8 cellular contexts compared by ENCODE assay signal in genomic region chr11:65472588-65473274, GRCh38. TPM values are rescaled to one million over a fixed set of nuclear protein-coding genes. Genes with fewer than 3 reads are reported as not detected.
DNase-seq lines count a peak whose midpoint lies in the region; ATAC-seq and TF ChIP-seq lines count a peak whose summit lies in the region.
"Not testable (repeated sequence)": the region's sequence is repeated elsewhere in the genome, so short reads cannot be mapped to it uniquely, and the experiment has no call there.

No MANE protein-coding gene starts in this region.

- H3K27me3 Mint-ChIP-seq in activated CD4-positive, alpha-beta T cell treated with anti-CD3 and anti-CD28 coated beads for 36 hours: not testable (repeated sequence)

- not testable (repeated sequence) for TF ChIP-seq POLR2A in adrenal gland (IDR thresholded peaks at IDR 0.05)

- H4K20me1 ChIP-seq in KMS-11 (ENCODE audit: insufficient read depth): not testable (repeated sequence)

- peak overlapping the region; percentile 68 for H3K9ac ChIP-seq in KMS-11
- not testable (repeated sequence) for H3K9ac ChIP-seq in liver (ENCODE audit: low read depth in 1 of 2, low read length in 2 of 2); parathyroid adenoma

- DNase-seq in AG04450 (ENCODE audit: low read depth, low spot score); activated CD4-positive, alpha-beta T cell treated with anti-CD3 and anti-CD28 coated beads for 36 hours: not testable (repeated sequence)
- DNase-seq in adrenal gland: peak in 1 of 7 donors; percentile 34

- peaks cover 48% of the 10 kb centered on the region for H3K4me1 Mint-ChIP-seq in activated CD4-positive, alpha-beta T cell treated with anti-CD3 and anti-CD28 coated beads for 36 hours

- H3K27ac Mint-ChIP-seq in activated CD4-positive, alpha-beta T cell treated with anti-CD3 and anti-CD28 coated beads for 36 hours: peak overlapping the region; percentile 92

- H3K4me2 ChIP-seq in KMS-11: peak overlapping the region; percentile 91
- H3K4me2 ChIP-seq in parathyroid adenoma (ENCODE audit: low read length): peak overlapping the region; percentile 77

- ATAC-seq in activated CD4-positive, alpha-beta T cell treated with anti-CD3 and anti-CD28 coated beads for 36 hours: not testable (repeated sequence)

- peak overlapping the region; percentile 62 for H3K4me3 Mint-ChIP-seq in activated CD4-positive, alpha-beta T cell treated with anti-CD3 and anti-CD28 coated beads for 36 hours

- peaks cover 74% of the 10 kb centered on the region for H3K4me1 ChIP-seq in KMS-11 (ENCODE audit: low read depth, poor library complexity, severe bottlenecking)
- peaks cover 19 to 38% of the 10 kb centered on the region in 2 donors for H3K4me1 ChIP-seq in adrenal gland (replicated peaks in 1 of 2)
- peaks cover 0 to 12% of the 10 kb centered on the region in 2 donors for H3K4me1 ChIP-seq in esophagus (ENCODE audit: control insufficient read depth in 2 of 2, insufficient read depth in 2 of 2, low read length in 1 of 2)
- H3K4me1 ChIP-seq in liver (ENCODE audit: control insufficient read depth in 4 of 4, insufficient read depth in 4 of 4, low read length in 3 of 4): peaks cover 0 to 21% (median 13%) of the 10 kb centered on the region in 4 donors
- not testable (repeated sequence) for H3K4me1 ChIP-seq in parathyroid adenoma

- 71 to 76% (median 74%) methylated on average over 14 of the region's 14 CpGs for WGBS in adrenal gland, 4 donors
- 79% methylated on average over 14 of the region's 14 CpGs for WGBS in esophagus, 2 donors
- 89% methylated on average over 14 of the region's 14 CpGs for WGBS in liver

- CTCF ChIA-PET in AG04450 (lab: Charles Lee): interaction anchor here (0.7 to 2.5 kb wide), 7 partner anchors 9 to 37 kb away, joined by 3 to 12 read pairs (median 7); partner anchors contain the start of gene MALAT1
- CTCF ChIA-PET in activated CD4-positive, alpha-beta T cell treated with anti-CD3 and anti-CD28 coated beads for 36 hours (lab: Charles Lee): interaction anchor here (0.7 to 3.7 kb wide), 12 partner anchors 13 to 53 kb away, joined by 3 to 18 read pairs (median 5); partner anchors contain the start of gene MALAT1

- H3K79me2 ChIP-seq in KMS-11 (ENCODE audit: insufficient read depth, low read depth) (peaks cover 22% of the 10 kb centered on the region), parathyroid adenoma (peaks cover 19% of the 10 kb centered on the region)

- H3K27ac ChIP-seq in AG04450 (ENCODE audit: low read depth, low read length) (peak overlapping the region; percentile 97), KMS-11 (peak overlapping the region; percentile 91), adrenal gland (peak overlapping the region; percentile 91 to 98 (median 93)), esophagus (ENCODE audit: low read depth in 2 of 2, low read length in 1 of 2) (peak overlapping the region; percentile 90 to 99), liver (ENCODE audit: low read depth in 1 of 2, low read length in 2 of 2) (peak overlapping the region; percentile 12 to 13), parathyroid adenoma (peak overlapping the region; percentile 97), temporal lobe (ENCODE audit: low read depth, low read length) (peak overlapping the region; percentile 91)

- H3K9me3 Mint-ChIP-seq in activated CD4-positive, alpha-beta T cell treated with anti-CD3 and anti-CD28 coated beads for 36 hours (ENCODE audit: low read depth): not testable (repeated sequence)

- H3K4me3 ChIP-seq in AG04450 (ENCODE audit: low read depth, low read length); KMS-11 (IDR thresholded peaks at IDR 0.05; ENCODE audit: insufficient read depth, low read depth, low read length); esophagus (ENCODE audit: low read depth in 1 of 2, low read length in 2 of 2); liver (ENCODE audit: low read depth in 1 of 3, low read length in 3 of 3); parathyroid adenoma (ENCODE audit: low read depth, low read length): not testable (repeated sequence)
- peak overlapping the region in 1 of 4 donors; percentile 30 for H3K4me3 ChIP-seq in adrenal gland

- H2AFZ ChIP-seq in KMS-11 (ENCODE audit: low read depth): peak overlapping the region; percentile 55
- not testable (repeated sequence) for H2AFZ ChIP-seq in parathyroid adenoma

- H3K36me3 Mint-ChIP-seq in activated CD4-positive, alpha-beta T cell treated with anti-CD3 and anti-CD28 coated beads for 36 hours (ENCODE audit: low read depth): peaks cover 16% of the 10 kb centered on the region

- H3K27me3 ChIP-seq in AG04450 (ENCODE audit: control insufficient read depth, insufficient read depth, low read length); KMS-11 (ENCODE audit: insufficient read depth, low read depth); adrenal gland; esophagus (ENCODE audit: control insufficient read depth in 1 of 2, insufficient read depth in 2 of 2, low read length in 2 of 2); liver (ENCODE audit: control insufficient read depth in 4 of 4, insufficient read depth in 4 of 4, low read length in 3 of 4); parathyroid adenoma (ENCODE audit: control insufficient read depth, insufficient read depth, low read length): not testable (repeated sequence)

- not testable (repeated sequence) for TF ChIP-seq RAD21 in liver (IDR thresholded peaks at IDR 0.05)

- intact Hi-C loops in activated CD4-positive, alpha-beta T cell treated with anti-CD3 and anti-CD28 coated beads for 36 hours (cut with DNase I, micrococcal nuclease): loop anchor here (1.0 kb wide), 7 partner anchors 21 to 90 kb away; partner anchors contain the start of genes SLC25A45 (in 2 of the 2) and NEAT1 (in 1 of the 2)
- intact Hi-C loops in adrenal gland (cut with DNase I): not testable (repeated sequence)

- not testable (repeated sequence) for TF ChIP-seq CTCF in AG04450 (IDR thresholded peaks at IDR 0.05; ENCODE audit: low read depth, low read length); KMS-11 (conservative IDR thresholded peaks at IDR 0.05; ENCODE audit: low read depth, low read length); adrenal gland (IDR thresholded peaks at IDR 0.05); liver (IDR thresholded peaks at IDR 0.05; ENCODE audit: low read depth, low read length, missing input control); parathyroid adenoma (IDR thresholded peaks at IDR 0.05)

- H3K36me3 ChIP-seq in KMS-11 (ENCODE audit: insufficient read depth); adrenal gland (replicated peaks in 1 of 2); esophagus (ENCODE audit: control insufficient read depth in 2 of 2, insufficient read depth in 2 of 2, low read length in 1 of 2); liver (ENCODE audit: control insufficient read depth in 4 of 4, insufficient read depth in 3 of 4, low read depth in 1 of 4, low read length in 3 of 4); parathyroid adenoma (ENCODE audit: control insufficient read depth, insufficient read depth, low read length): not testable (repeated sequence)

- H3K9me3 ChIP-seq in AG04450 (ENCODE audit: control insufficient read depth, insufficient read depth, low read length); adrenal gland (replicated peaks in 1 of 3); esophagus (ENCODE audit: control insufficient read depth in 2 of 2, insufficient read depth in 1 of 2, low read depth in 1 of 2, low read length in 1 of 2); liver (ENCODE audit: control insufficient read depth in 4 of 4, low read length in 3 of 4); parathyroid adenoma (ENCODE audit: control insufficient read depth, low read length): not testable (repeated sequence)

- POLR2A ChIA-PET in AG04450 (lab: Yijun Ruan, JAX): interaction anchor here (0.6 to 3.6 kb wide), 12 partner anchors 9 to 56 kb away, joined by 3 to 107 read pairs (median 6); partner anchors contain the start of genes MALAT1 and NEAT1
- POLR2A ChIA-PET in activated CD4-positive, alpha-beta T cell treated with anti-CD3 and anti-CD28 coated beads for 36 hours (lab: Charles Lee): interaction anchor here (0.6 to 5.9 kb wide), 17 partner anchors 12 to 136 kb away, joined by 3 to 180 read pairs (median 4); partner anchors contain the start of genes MALAT1, NEAT1 and SLC25A45

RNA-seq across cellular contexts. Expression of gene MALAT1, which starts 26.1 kb away (rescaled TPM):
- 1,149 and 1,465 TPM in 2 replicates for polyA plus RNA-seq in AG04450 (2011; rRNA removed)
- polyA minus RNA-seq in AG04450 (2011; rRNA and poly(A)+ RNA removed): 15,934 and 21,970 TPM in 2 replicates
- total RNA-seq in activated CD4-positive, alpha-beta T cell treated with anti-CD3 and anti-CD28 coated beads for 36 hours: 1,000 to 10,000 TPM; 7,016 to 9,748 TPM
- total RNA-seq in adrenal gland: over 10,000 TPM in 5 of 8 donors, 1,000 to 10,000 TPM in 3; 5,921 to 17,143 (median 10,900) TPM
- polyA plus RNA-seq in adrenal gland: 1,000 to 10,000 TPM in 1 of 3 donors, 100 to 1,000 TPM in 2; 237 to 9,519 (median 973) TPM
- 1,000 to 10,000 TPM in 1 of 2 donors, 10 to 100 TPM in 1; 94.9 to 1,950 TPM for polyA plus RNA-seq in esophagus
- 1,000 to 10,000 TPM; 3,688 to 8,306 TPM for total RNA-seq in liver
- 1,000 to 10,000 TPM in 1 of 2 donors, 10 to 100 TPM in 1; 11.9 to 3,868 TPM for polyA plus RNA-seq in liver
- 8,183 TPM for total RNA-seq in temporal lobe

RNA-seq across cellular contexts. Expression of gene NEAT1, which starts 50.1 kb away (rescaled TPM):
- polyA plus RNA-seq in AG04450 (2011; rRNA removed): 72.3 and 83.3 TPM in 2 replicates
- 202 and 210 TPM in 2 replicates for polyA minus RNA-seq in AG04450 (2011; rRNA and poly(A)+ RNA removed)
- total RNA-seq in activated CD4-positive, alpha-beta T cell treated with anti-CD3 and anti-CD28 coated beads for 36 hours: 100 to 1,000 TPM; 435 to 569 TPM
- total RNA-seq in adrenal gland: 1,000 to 10,000 TPM in 3 of 8 donors, 100 to 1,000 TPM in 4, 10 to 100 TPM in 1; 64.3 to 1,661 (median 335) TPM
- polyA plus RNA-seq in adrenal gland: 1,000 to 10,000 TPM in 2 of 3 donors, 100 to 1,000 TPM in 1; 216 to 6,838 (median 2,645) TPM
- polyA plus RNA-seq in esophagus: 1,000 to 10,000 TPM in 1 of 2 donors, 100 to 1,000 TPM in 1; 536 to 1,203 TPM
- 1,000 to 10,000 TPM in 1 of 2 donors, 10 to 100 TPM in 1; 29.6 to 1,968 TPM for total RNA-seq in liver
- 100 to 1,000 TPM in 1 of 2 donors, 10 to 100 TPM in 1; 50.2 to 111 TPM for polyA plus RNA-seq in liver
- total RNA-seq in temporal lobe: 8.4 TPM

RNA-seq across cellular contexts. Expression of gene SCYL1, which starts 52.2 kb away (rescaled TPM):
- 60.9 and 90.0 TPM in 2 replicates for polyA plus RNA-seq in AG04450 (2011; rRNA removed)
- 55.8 and 101 TPM in 2 replicates for polyA minus RNA-seq in AG04450 (2011; rRNA and poly(A)+ RNA removed)
- total RNA-seq in activated CD4-positive, alpha-beta T cell treated with anti-CD3 and anti-CD28 coated beads for 36 hours: 10 to 100 TPM; 66.5 to 78.8 TPM
- 100 to 1,000 TPM; 105 to 240 (median 145) TPM for total RNA-seq in adrenal gland
- polyA plus RNA-seq in adrenal gland: 100 to 1,000 TPM in 2 of 3 donors, 10 to 100 TPM in 1; 52.3 to 395 (median 329) TPM
- 10 to 100 TPM; 41.8 to 52.4 TPM for polyA plus RNA-seq in esophagus
- 10 to 100 TPM; 33.7 to 59.5 TPM for total RNA-seq in liver
- polyA plus RNA-seq in liver: 10 to 100 TPM; 45.6 to 62.0 TPM
- 34.2 TPM for total RNA-seq in temporal lobe

Comparison
In these comparisons a context has a peak if more than half of its experiments do, and no peak if none do; other contexts are left out.
1. H3K27ac ChIP-seq: peak in every context shown above with its lines; median percentile 97 in AG04450; 97 in parathyroid adenoma; 94 in esophagus; 93 in adrenal gland; 91 in KMS-11; 91 in temporal lobe; 12 in liver.